Comparison of ENCODE assay signal across 8 cellular contexts in the genomic region with DNA sequence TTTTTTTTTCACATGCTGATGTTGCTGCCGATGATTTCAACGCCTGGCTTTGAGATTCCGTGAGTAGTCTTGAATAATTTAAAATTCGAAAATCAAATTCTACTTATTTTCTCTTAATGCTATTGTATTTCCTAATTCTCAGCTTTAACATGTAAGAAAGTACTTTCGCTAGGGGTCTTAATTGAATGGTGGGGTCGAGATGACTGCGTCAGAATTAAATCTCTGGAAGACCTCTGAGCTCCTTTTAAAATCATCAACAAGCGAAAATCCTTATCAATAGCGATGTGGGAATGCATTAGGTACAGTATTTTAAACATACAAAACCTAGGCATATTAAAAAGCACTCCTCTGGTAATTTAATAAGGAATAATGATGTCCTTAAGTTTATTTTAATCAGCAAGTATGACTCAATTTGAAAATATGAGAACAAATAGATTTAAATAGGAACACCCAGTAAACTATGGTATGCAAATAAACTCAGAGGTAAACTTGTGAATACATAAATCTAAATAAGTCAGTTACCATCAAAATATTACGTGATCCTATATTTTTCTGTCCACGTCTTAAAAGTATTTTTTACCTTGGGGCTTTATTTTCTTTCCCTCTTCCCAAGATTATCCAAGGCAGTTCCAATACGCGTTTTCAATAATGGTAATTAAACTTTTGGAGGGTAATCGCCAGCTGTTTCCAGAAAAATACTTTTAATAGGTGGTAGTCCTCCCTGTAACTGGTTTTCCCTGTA. TPM values are rescaled to one million over a fixed set of nuclear protein-coding genes. Genes with fewer than 3 reads are reported as not detected.
A peak's percentile ranks its signal among the peaks of the same experiment; 100 is the strongest.
DNase-seq lines count a peak whose midpoint lies in the region; ATAC-seq, FAIRE-seq and TF ChIP-seq lines count a peak whose summit lies in the region.

No MANE protein-coding gene starts in this region.

- POLR2A ChIA-PET in A549 (lab: Yijun Ruan, JAX), result no interaction called here

- H3K27ac Mint-ChIP-seq in activated naive CD8-positive, alpha-beta T cell treated with anti-CD3 and anti-CD28 coated beads, Interleukin-2, amount 50 U/mL, for 24 hours, result no peak overlapping the region

- H3K4me3 Mint-ChIP-seq in activated naive CD8-positive, alpha-beta T cell treated with anti-CD3 and anti-CD28 coated beads, Interleukin-2, amount 50 U/mL, for 24 hours, result peak overlapping the region; percentile 67

- H3K36me3 Mint-ChIP-seq in activated naive CD8-positive, alpha-beta T cell treated with anti-CD3 and anti-CD28 coated beads, Interleukin-2, amount 50 U/mL, for 24 hours (ENCODE audit: low read depth), result peaks cover 24% of the 10 kb centered on the region

- peaks cover 97% of the 10 kb centered on the region for H3K27me3 ChIP-seq in H7 (ENCODE audit: control insufficient read depth, insufficient read depth, low read length)
- H3K27me3 ChIP-seq in mucosa of stomach (ENCODE audit: control insufficient read depth, insufficient read depth, low read length), result peaks cover 37% of the 10 kb centered on the region
- H3K27me3 ChIP-seq in foreskin keratinocyte, result peaks cover 88% of the 10 kb centered on the region

- peak overlapping the region; percentile 92 for H3K4me3 ChIP-seq in A549
- H3K4me3 ChIP-seq in H7 (ENCODE audit: insufficient read depth, low read depth, low read length), result peak overlapping the region; percentile 6; the same call in 1 of the 2 replicates
- peak overlapping the region; percentile 68 for H3K4me3 ChIP-seq in mucosa of stomach (ENCODE audit: low read length)

- ATAC-seq in A549 (no peak), foreskin keratinocyte (no peak)
- no peak for ATAC-seq in activated naive CD8-positive, alpha-beta T cell treated with anti-CD3 and anti-CD28 coated beads, Interleukin-2, amount 50 U/mL, for 24 hours

- TF ChIP-seq CTCF in A549 (IDR thresholded peaks at IDR 0.05), result no peak
- TF ChIP-seq CTCF in foreskin keratinocyte (conservative IDR thresholded peaks at IDR 0.05), result no peak

- DNase-seq in A549 (ENCODE audit: low read depth in 1 of 2, low spot score in 1 of 2), result no peak
- no peak for DNase-seq in H7
- no peak for DNase-seq in activated naive CD8-positive, alpha-beta T cell treated with anti-CD3 and anti-CD28 coated beads, Interleukin-2, amount 50 U/mL, for 24 hours
- no peak for DNase-seq in H4 (ENCODE audit: low spot score)
- DNase-seq in foreskin keratinocyte, result no peak
- no peak for DNase-seq in GOT3 (lab: John Stamatoyannopoulos, UW)
- DNase-seq in cerebellar cortex (ENCODE audit: low spot score), result no peak

- H3K27ac ChIP-seq in A549 (peak overlapping the region; percentile 90 to 94; a peak in 4 of 6 replicates), foreskin keratinocyte (no peak overlapping the region)

- peak overlapping the region; percentile 95 for H3K4me2 ChIP-seq in A549

- TF ChIP-seq EP300 in A549 (IDR thresholded peaks at IDR 0.05), result no peak

- H3K9ac ChIP-seq in mucosa of stomach (ENCODE audit: low read length), result peak overlapping the region; percentile 95

- no peak for TF ChIP-seq POLR2A in A549 (IDR thresholded peaks at IDR 0.05; ENCODE audit: low read length)

- H3K36me3 ChIP-seq in H7 (replicated peaks; ENCODE audit: control insufficient read depth, insufficient read depth, low read length) (no peaks in the 10 kb centered on the region), mucosa of stomach (ENCODE audit: control insufficient read depth, insufficient read depth, low read length) (no peaks in the 10 kb centered on the region)

- CTCF ChIA-PET in A549 (lab: Yijun Ruan, JAX), result interaction anchor here (0.6 to 2.6 kb wide), 14 partner anchors 9 to 350 kb away, joined by 3 to 19 read pairs (median 4); no protein-coding TSS in a partner anchor

- no peak for TF ChIP-seq RAD21 in A549 (conservative IDR thresholded peaks at IDR 0.05 in 1 of 2, IDR thresholded peaks at IDR 0.05 in 1 of 2)

- H3K4me1 ChIP-seq in A549, result peaks cover 21% of the 10 kb centered on the region
- H3K4me1 ChIP-seq in mucosa of stomach (ENCODE audit: control insufficient read depth, insufficient read depth, low read length), result peaks cover 3% of the 10 kb centered on the region
- H3K4me1 ChIP-seq in foreskin keratinocyte, result no peaks in the 10 kb centered on the region

- H3K4me1 Mint-ChIP-seq in activated naive CD8-positive, alpha-beta T cell treated with anti-CD3 and anti-CD28 coated beads, Interleukin-2, amount 50 U/mL, for 24 hours, result peaks cover 21% of the 10 kb centered on the region

- H3K27me3 Mint-ChIP-seq in activated naive CD8-positive, alpha-beta T cell treated with anti-CD3 and anti-CD28 coated beads, Interleukin-2, amount 50 U/mL, for 24 hours, result peaks cover 75% of the 10 kb centered on the region

- H3K9me3 Mint-ChIP-seq in activated naive CD8-positive, alpha-beta T cell treated with anti-CD3 and anti-CD28 coated beads, Interleukin-2, amount 50 U/mL, for 24 hours, result peaks cover 29% of the 10 kb centered on the region

- WGBS in A549 (ENCODE audit: missing lambda C conversion rate), result 18% methylated on average over 14 of the region's 14 CpGs

- H3K9me3 ChIP-seq in A549, result no peaks in the 10 kb centered on the region
- H3K9me3 ChIP-seq in mucosa of stomach (ENCODE audit: control insufficient read depth, low read length), result no peaks in the 10 kb centered on the region

- FAIRE-seq in A549 (lab: Jason Lieb, UNC), result no peak

TF ChIP-seq in A549, 52 proteins besides CTCF, POLR2A, EP300 and RAD21:
- TF ChIP-seq RNF2 (IDR thresholded peaks at IDR 0.05; ENCODE audit: borderline replicate concordance, low read depth) (no peak), RFX5 (IDR thresholded peaks at IDR 0.05) (no peak), KDM5A (IDR thresholded peaks at IDR 0.05) (no peak), NR3C1 (IDR thresholded peaks at IDR 0.05) (no peak), HEYL (CRISPR knock-in tag; IDR thresholded peaks at IDR 0.05) (no peak), MYC (IDR thresholded peaks at IDR 0.05; ENCODE audit: borderline replicate concordance, low read length) (no peak), MAZ (IDR thresholded peaks at IDR 0.05; ENCODE audit: borderline replicate concordance, low read depth, low read length) (no peak), CHD4 (IDR thresholded peaks at IDR 0.05; ENCODE audit: borderline replicate concordance) (no peak), ZFP36 (IDR thresholded peaks at IDR 0.05; ENCODE audit: borderline replicate concordance, partially characterized antibody) (no peak), EHF (CRISPR knock-in tag; IDR thresholded peaks at IDR 0.05) (no peak)
- TF ChIP-seq, protein P1, sequence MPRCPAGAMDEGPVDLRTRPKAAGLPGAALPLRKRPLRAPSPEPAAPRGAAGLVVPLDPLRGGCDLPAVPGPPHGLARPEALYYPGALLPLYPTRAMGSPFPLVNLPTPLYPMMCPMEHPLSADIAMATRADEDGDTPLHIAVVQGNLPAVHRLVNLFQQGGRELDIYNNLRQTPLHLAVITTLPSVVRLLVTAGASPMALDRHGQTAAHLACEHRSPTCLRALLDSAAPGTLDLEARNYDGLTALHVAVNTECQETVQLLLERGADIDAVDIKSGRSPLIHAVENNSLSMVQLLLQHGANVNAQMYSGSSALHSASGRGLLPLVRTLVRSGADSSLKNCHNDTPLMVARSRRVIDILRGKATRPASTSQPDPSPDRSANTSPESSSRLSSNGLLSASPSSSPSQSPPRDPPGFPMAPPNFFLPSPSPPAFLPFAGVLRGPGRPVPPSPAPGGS (IDR thresholded peaks at IDR 0.05), result no peak
- TF ChIP-seq, protein P2, sequence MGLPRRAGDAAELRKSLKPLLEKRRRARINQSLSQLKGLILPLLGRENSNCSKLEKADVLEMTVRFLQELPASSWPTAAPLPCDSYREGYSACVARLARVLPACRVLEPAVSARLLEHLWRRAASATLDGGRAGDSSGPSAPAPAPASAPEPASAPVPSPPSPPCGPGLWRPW (IDR thresholded peaks at IDR 0.05), result no peak
- TF ChIP-seq, protein P3, sequence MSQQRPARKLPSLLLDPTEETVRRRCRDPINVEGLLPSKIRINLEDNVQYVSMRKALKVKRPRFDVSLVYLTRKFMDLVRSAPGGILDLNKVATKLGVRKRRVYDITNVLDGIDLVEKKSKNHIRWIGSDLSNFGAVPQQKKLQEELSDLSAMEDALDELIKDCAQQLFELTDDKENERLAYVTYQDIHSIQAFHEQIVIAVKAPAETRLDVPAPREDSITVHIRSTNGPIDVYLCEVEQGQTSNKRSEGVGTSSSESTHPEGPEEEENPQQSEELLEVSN (IDR thresholded peaks at IDR 0.05; ENCODE audit: borderline replicate concordance, low read depth), result no peak
TF ChIP-seq in A549: peak in this region for 0.

RNA-seq across cellular contexts. Expression of a gene that starts 1.4 kb away (rescaled TPM):
- polyA plus RNA-seq in A549 (2011; rRNA removed) (17.9 and 18.1 TPM in 2 replicates), A549 (2017; fragmentation: RNase III; extraction: RNeasy Plus Mini Kit Qiagen cat#74134 plus additional on column Dnase treatment) (5.5 to 5.9 TPM (median 5.8 TPM) in 3 replicates), foreskin keratinocyte (not detected in 2 replicates)
- 11.1 and 15.1 TPM in 2 replicates for polyA plus RNA-seq in A549 (2012; cell fraction: cytosol; rRNA removed)
- 14.2 and 22.2 TPM in 2 replicates for polyA plus RNA-seq in A549 (2012; cell fraction: nucleus; rRNA removed)
- 15.5 and 16.1 TPM in 2 replicates for polyA minus RNA-seq in A549 (2011; rRNA and poly(A)+ RNA removed)
- 3.4 and 3.7 TPM in 2 replicates for total RNA-seq in H7 (2014; rRNA removed; shearing (Covaris generic))
- 3.1 and 5.3 TPM in 2 replicates for total RNA-seq in H4 (2014; rRNA removed; shearing (Covaris generic))
- total RNA-seq in foreskin keratinocyte, result not detected in 2 replicates

RNA-seq across cellular contexts. Expression of a gene that starts 1.8 kb away (rescaled TPM):
- 0.79 and 1.7 TPM in 2 replicates for polyA plus RNA-seq in A549 (2011; rRNA removed)
- 0.18 and 0.22 TPM in 2 replicates for polyA plus RNA-seq in A549 (2012; cell fraction: cytosol; rRNA removed)
- polyA plus RNA-seq in A549 (2012; cell fraction: nucleus; rRNA removed), result 0.53 and 1.3 TPM in 2 replicates
- 0.21 to 0.41 TPM (median 0.34 TPM) in 3 replicates for polyA plus RNA-seq in A549 (2017; fragmentation: RNase III; extraction: RNeasy Plus Mini Kit Qiagen cat#74134 plus additional on column Dnase treatment)
- polyA minus RNA-seq in A549 (2011; rRNA and poly(A)+ RNA removed), result 1.3 and 1.8 TPM in 2 replicates
- 0.59 and 0.90 TPM in 2 replicates for total RNA-seq in H7 (2014; rRNA removed; shearing (Covaris generic))
- 0.02 and 0.29 TPM in 2 replicates for total RNA-seq in H4 (2014; rRNA removed; shearing (Covaris generic))
- not detected in 2 replicates for total RNA-seq in foreskin keratinocyte
- not detected in 2 replicates for polyA plus RNA-seq in foreskin keratinocyte

Comparison
In these comparisons a context has a peak if more than half of its experiments do, and no peak if none do; other contexts are left out.
1. H3K4me3 ChIP-seq: peak in every context shown above with its lines; median percentile 92 in A549; 68 in mucosa of stomach; 6 in H7.